ENCODE assay signal across 1 cellular context in genomic region chr17:42406602-42407288, GRCh38.
TF ChIP-seq lines count a peak whose summit lies in the region.

No MANE protein-coding gene starts in this region.

TF ChIP-seq in A549, 52 proteins besides CTCF, POLR2A, EP300 and RAD21 (continued from another document):
- TF ChIP-seq, protein P1, sequence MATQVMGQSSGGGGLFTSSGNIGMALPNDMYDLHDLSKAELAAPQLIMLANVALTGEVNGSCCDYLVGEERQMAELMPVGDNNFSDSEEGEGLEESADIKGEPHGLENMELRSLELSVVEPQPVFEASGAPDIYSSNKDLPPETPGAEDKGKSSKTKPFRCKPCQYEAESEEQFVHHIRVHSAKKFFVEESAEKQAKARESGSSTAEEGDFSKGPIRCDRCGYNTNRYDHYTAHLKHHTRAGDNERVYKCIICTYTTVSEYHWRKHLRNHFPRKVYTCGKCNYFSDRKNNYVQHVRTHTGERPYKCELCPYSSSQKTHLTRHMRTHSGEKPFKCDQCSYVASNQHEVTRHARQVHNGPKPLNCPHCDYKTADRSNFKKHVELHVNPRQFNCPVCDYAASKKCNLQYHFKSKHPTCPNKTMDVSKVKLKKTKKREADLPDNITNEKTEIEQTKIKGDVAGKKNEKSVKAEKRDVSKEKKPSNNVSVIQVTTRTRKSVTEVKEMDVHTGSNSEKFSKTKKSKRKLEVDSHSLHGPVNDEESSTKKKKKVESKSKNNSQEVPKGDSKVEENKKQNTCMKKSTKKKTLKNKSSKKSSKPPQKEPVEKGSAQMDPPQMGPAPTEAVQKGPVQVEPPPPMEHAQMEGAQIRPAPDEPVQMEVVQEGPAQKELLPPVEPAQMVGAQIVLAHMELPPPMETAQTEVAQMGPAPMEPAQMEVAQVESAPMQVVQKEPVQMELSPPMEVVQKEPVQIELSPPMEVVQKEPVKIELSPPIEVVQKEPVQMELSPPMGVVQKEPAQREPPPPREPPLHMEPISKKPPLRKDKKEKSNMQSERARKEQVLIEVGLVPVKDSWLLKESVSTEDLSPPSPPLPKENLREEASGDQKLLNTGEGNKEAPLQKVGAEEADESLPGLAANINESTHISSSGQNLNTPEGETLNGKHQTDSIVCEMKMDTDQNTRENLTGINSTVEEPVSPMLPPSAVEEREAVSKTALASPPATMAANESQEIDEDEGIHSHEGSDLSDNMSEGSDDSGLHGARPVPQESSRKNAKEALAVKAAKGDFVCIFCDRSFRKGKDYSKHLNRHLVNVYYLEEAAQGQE (IDR thresholded peaks at IDR 0.05): no peak
- TF ChIP-seq, protein P2, sequence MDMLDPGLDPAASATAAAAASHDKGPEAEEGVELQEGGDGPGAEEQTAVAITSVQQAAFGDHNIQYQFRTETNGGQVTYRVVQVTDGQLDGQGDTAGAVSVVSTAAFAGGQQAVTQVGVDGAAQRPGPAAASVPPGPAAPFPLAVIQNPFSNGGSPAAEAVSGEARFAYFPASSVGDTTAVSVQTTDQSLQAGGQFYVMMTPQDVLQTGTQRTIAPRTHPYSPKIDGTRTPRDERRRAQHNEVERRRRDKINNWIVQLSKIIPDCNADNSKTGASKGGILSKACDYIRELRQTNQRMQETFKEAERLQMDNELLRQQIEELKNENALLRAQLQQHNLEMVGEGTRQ (IDR thresholded peaks at IDR 0.05): no peak
- TF ChIP-seq, protein P3, sequence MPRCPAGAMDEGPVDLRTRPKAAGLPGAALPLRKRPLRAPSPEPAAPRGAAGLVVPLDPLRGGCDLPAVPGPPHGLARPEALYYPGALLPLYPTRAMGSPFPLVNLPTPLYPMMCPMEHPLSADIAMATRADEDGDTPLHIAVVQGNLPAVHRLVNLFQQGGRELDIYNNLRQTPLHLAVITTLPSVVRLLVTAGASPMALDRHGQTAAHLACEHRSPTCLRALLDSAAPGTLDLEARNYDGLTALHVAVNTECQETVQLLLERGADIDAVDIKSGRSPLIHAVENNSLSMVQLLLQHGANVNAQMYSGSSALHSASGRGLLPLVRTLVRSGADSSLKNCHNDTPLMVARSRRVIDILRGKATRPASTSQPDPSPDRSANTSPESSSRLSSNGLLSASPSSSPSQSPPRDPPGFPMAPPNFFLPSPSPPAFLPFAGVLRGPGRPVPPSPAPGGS (IDR thresholded peaks at IDR 0.05): no peak
- TF ChIP-seq HOXB13 (CRISPR knock-in tag; IDR thresholded peaks at IDR 0.05; ENCODE audit: low read depth): no peak
- no peak for TF ChIP-seq HOXA7 (CRISPR knock-in tag; IDR thresholded peaks at IDR 0.05)
- TF ChIP-seq, protein P4, sequence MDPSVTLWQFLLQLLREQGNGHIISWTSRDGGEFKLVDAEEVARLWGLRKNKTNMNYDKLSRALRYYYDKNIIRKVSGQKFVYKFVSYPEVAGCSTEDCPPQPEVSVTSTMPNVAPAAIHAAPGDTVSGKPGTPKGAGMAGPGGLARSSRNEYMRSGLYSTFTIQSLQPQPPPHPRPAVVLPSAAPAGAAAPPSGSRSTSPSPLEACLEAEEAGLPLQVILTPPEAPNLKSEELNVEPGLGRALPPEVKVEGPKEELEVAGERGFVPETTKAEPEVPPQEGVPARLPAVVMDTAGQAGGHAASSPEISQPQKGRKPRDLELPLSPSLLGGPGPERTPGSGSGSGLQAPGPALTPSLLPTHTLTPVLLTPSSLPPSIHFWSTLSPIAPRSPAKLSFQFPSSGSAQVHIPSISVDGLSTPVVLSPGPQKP (IDR thresholded peaks at IDR 0.05; ENCODE audit: low read depth, low read length): no peak
- TF ChIP-seq HDAC2 (IDR thresholded peaks at IDR 0.05): no peak
- TF ChIP-seq FOSL2 (IDR thresholded peaks at IDR 0.05): no peak
- no peak for TF ChIP-seq FOSL2 (CRISPR knock-in tag; IDR thresholded peaks at IDR 0.05)
- TF ChIP-seq KDM5A (IDR thresholded peaks at IDR 0.05): no peak
- TF ChIP-seq MAX (IDR thresholded peaks at IDR 0.05): no peak
- TF ChIP-seq ZSCAN20 (CRISPR knock-in tag; IDR thresholded peaks at IDR 0.05): no peak
- no peak for TF ChIP-seq SREBF2 (IDR thresholded peaks at IDR 0.05)
- TF ChIP-seq CEBPB (IDR thresholded peaks at IDR 0.05): no peak
- no peak for TF ChIP-seq POLR2AphosphoS2 (conservative IDR thresholded peaks at IDR 0.05; ENCODE audit: low read length)
- TF ChIP-seq HES2 (IDR thresholded peaks at IDR 0.05): no peak
